Comparison of ENCODE assay signal across 12 cellular contexts in the genomic region with DNA sequence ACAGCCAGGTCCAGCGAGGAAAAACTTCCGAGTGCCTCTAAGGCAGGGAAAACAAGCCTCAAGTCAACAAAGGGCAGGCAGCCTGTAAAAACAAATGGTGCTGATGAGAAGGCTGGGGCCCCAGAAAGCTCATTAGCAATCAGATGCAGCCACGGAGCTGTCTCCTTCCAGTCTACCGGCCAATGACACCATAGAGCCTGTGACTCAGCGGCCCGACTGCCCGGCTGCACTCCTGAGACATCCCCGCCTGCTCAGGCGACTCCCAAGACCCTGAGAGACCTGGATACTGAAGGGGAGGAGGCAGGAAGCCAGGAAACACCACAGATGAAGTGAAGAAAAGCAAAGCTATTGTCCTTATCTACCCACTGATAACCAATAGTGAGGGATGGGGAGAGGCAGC.
DNase-seq lines count a peak whose midpoint lies in the region; ATAC-seq and TF ChIP-seq lines count a peak whose summit lies in the region.
"Had no signal": no experiment of that assay in that cellular context is flagged by ENCODE, and none has a peak within 500 bp of the region (broad histone marks: within the 10 kb centered on the region; RNA-seq: fewer than 3 reads in every experiment).

No MANE protein-coding gene starts in this region.

- H3K4me3 Mint-ChIP-seq in activated naive CD8-positive, alpha-beta T cell treated with anti-CD3 and anti-CD28 coated beads, Interleukin-2, amount 50 U/mL, for 24 hours = no peak overlapping the region
- H3K4me3 Mint-ChIP-seq: natural killer cell had no signal

- no peaks in the 10 kb centered on the region for H3K4me1 Mint-ChIP-seq in activated naive CD8-positive, alpha-beta T cell treated with anti-CD3 and anti-CD28 coated beads, Interleukin-2, amount 50 U/mL, for 24 hours
- H3K4me1 Mint-ChIP-seq: natural killer cell had no signal

- no peaks in the 10 kb centered on the region for H3K27me3 Mint-ChIP-seq in activated naive CD8-positive, alpha-beta T cell treated with anti-CD3 and anti-CD28 coated beads, Interleukin-2, amount 50 U/mL, for 24 hours

- ATAC-seq in RWPE2 (ENCODE audit: low read depth) (peak; percentile 70; the same call in 2 of the 3 replicates), GM21515 (IDR thresholded peaks at IDR 0.05; ENCODE audit: unreplicated experiment) (no peak), HG02852 (IDR thresholded peaks at IDR 0.05; ENCODE audit: unreplicated experiment) (no peak)
- ATAC-seq in activated naive CD8-positive, alpha-beta T cell treated with anti-CD3 and anti-CD28 coated beads, Interleukin-2, amount 50 U/mL, for 24 hours = no peak
- ATAC-seq: natural killer cell had no signal

- no peaks in the 10 kb centered on the region for H3K36me3 Mint-ChIP-seq in activated naive CD8-positive, alpha-beta T cell treated with anti-CD3 and anti-CD28 coated beads, Interleukin-2, amount 50 U/mL, for 24 hours (ENCODE audit: low read depth)
- H3K36me3 Mint-ChIP-seq: natural killer cell had no signal

- peaks cover 3% of the 10 kb centered on the region for H3K9me3 ChIP-seq in RWPE2 (ENCODE audit: severe bottlenecking)

- no peak overlapping the region for H3K27ac ChIP-seq in RWPE2 (ENCODE audit: poor library complexity, severe bottlenecking)
- H3K27ac ChIP-seq: BLaER1 had no signal

- no peak overlapping the region for H3K27ac Mint-ChIP-seq in activated naive CD8-positive, alpha-beta T cell treated with anti-CD3 and anti-CD28 coated beads, Interleukin-2, amount 50 U/mL, for 24 hours
- H3K27ac Mint-ChIP-seq: natural killer cell had no signal

- H3K4me1 ChIP-seq in RWPE2 (ENCODE audit: insufficient read depth, poor library complexity, severe bottlenecking) = no peaks in the 10 kb centered on the region

- no peaks in the 10 kb centered on the region for H3K36me3 ChIP-seq in RWPE2 (ENCODE audit: low read depth)
- H3K36me3 ChIP-seq: BLaER1 had no signal

- peak; percentile 35 for DNase-seq in ELR (ENCODE audit: low read depth)
- DNase-seq in RWPE2 (ENCODE audit: low spot score) = no peak
- DNase-seq in globus pallidus (ENCODE audit: low spot score) = peak; percentile 39
- DNase-seq in non-pigmented ciliary epithelial cell (ENCODE audit: low read depth) = peak; percentile 4
- DNase-seq in activated effector memory CD4-positive, alpha-beta T cell treated with Interleukin-2 at 50 U/mL for 16 hours = no peak
- no peak for DNase-seq in activated naive CD8-positive, alpha-beta T cell treated with anti-CD3 and anti-CD28 coated beads, Interleukin-2, amount 50 U/mL, for 24 hours
- DNase-seq: effector CD4-positive, alpha-beta T cell; Kasumi-1; natural killer cell had no signal

- no peak for TF ChIP-seq CTCF in RWPE2 (IDR thresholded peaks at IDR 0.05; ENCODE audit: poor library complexity, severe bottlenecking)

- no peaks in the 10 kb centered on the region for H3K9me3 Mint-ChIP-seq in activated naive CD8-positive, alpha-beta T cell treated with anti-CD3 and anti-CD28 coated beads, Interleukin-2, amount 50 U/mL, for 24 hours
- H3K9me3 Mint-ChIP-seq: natural killer cell had no signal

- no peaks in the 10 kb centered on the region for H3K27me3 ChIP-seq in RWPE2 (ENCODE audit: insufficient read depth, poor library complexity, severe bottlenecking)
- H3K27me3 ChIP-seq: BLaER1 had no signal

- H3K4me3 ChIP-seq in RWPE2 (ENCODE audit: severe bottlenecking) = no peak overlapping the region
- H3K4me3 ChIP-seq: BLaER1 had no signal

Comparison
In these comparisons a context has a peak if more than half of its experiments do, and no peak if none do; other contexts are left out.
1. DNase-seq: peak in ELR (single experiment), globus pallidus (single experiment) and non-pigmented ciliary epithelial cell (single experiment); none in RWPE2 (single experiment), activated effector memory CD4-positive, alpha-beta T cell treated with Interleukin-2 at 50 U/mL for 16 hours (single experiment) and activated naive CD8-positive, alpha-beta T cell treated with anti-CD3 and anti-CD28 coated beads, Interleukin-2, amount 50 U/mL, for 24 hours (single experiment).